Comparison of ENCODE assay signal across 8 cellular contexts in the genomic region with DNA sequence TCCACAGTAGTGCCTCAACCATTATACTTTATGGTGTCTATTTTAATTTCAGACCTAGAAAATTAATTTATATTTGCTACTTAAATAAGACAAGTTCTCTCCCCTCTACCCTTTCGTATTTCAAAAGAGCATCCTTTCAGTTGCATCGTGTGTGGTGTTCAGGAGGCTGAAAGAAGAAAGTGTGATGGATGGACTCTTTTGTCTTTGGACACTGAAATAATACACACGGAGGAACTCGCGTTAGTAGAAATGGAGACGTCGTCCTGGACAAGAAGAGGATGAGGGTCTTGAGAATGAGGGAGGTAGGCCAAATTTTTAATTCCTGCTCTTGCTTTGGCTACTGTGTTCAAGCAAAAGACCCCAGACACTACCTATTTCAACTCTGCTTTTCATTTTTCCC. TPM values are rescaled to one million over a fixed set of nuclear protein-coding genes. Genes with fewer than 3 reads are reported as not detected.
A peak's percentile ranks its signal among the peaks of the same experiment; 100 is the strongest.
DNase-seq lines count a peak whose midpoint lies in the region; ATAC-seq and TF ChIP-seq lines count a peak whose summit lies in the region.

No MANE protein-coding gene starts in this region.

- peaks cover 48% of the 10 kb centered on the region for H3K79me2 ChIP-seq in hepatocyte

- peaks cover 23% of the 10 kb centered on the region for H3K36me3 Mint-ChIP-seq in stimulated activated memory B cell treated with anti-CD40 and anti-IgM and Interleukin-4, amounts not matched to agents 10 μg/mL and 1 μg/mL and 100 μg/mL, for 72 hours

- no peaks in the 10 kb centered on the region for H3K9me2 ChIP-seq in hepatocyte (replicated peaks; ENCODE audit: insufficient read depth)

- H3K27me3 ChIP-seq in hepatocyte = no peaks in the 10 kb centered on the region

- H4K20me1 ChIP-seq in hepatocyte (ENCODE audit: insufficient read depth, poor library complexity, severe bottlenecking) = no peaks in the 10 kb centered on the region

- H3K27ac Mint-ChIP-seq in stimulated activated memory B cell treated with anti-CD40 and anti-IgM and Interleukin-4, amounts not matched to agents 10 μg/mL and 1 μg/mL and 100 μg/mL, for 72 hours = no peak overlapping the region

- H3K36me3 ChIP-seq in SK-N-MC (ENCODE audit: insufficient read depth, low read length) (no peaks in the 10 kb centered on the region), hepatocyte (replicated peaks; ENCODE audit: insufficient read depth, low read depth) (no peaks in the 10 kb centered on the region)

- H3K27ac ChIP-seq in SK-N-MC (no peak overlapping the region), hepatocyte (peak overlapping the region; percentile 85)

- peak overlapping the region; percentile 89 for H2AFZ ChIP-seq in hepatocyte

- no peak for TF ChIP-seq CTCF in hepatocyte (IDR thresholded peaks at IDR 0.05; ENCODE audit: poor library complexity)

- H3K9me3 Mint-ChIP-seq in stimulated activated memory B cell treated with anti-CD40 and anti-IgM and Interleukin-4, amounts not matched to agents 10 μg/mL and 1 μg/mL and 100 μg/mL, for 72 hours = no peaks in the 10 kb centered on the region

- H3K4me1 Mint-ChIP-seq in stimulated activated memory B cell treated with anti-CD40 and anti-IgM and Interleukin-4, amounts not matched to agents 10 μg/mL and 1 μg/mL and 100 μg/mL, for 72 hours = peaks cover 43% of the 10 kb centered on the region

- H3K4me1 ChIP-seq in hepatocyte (ENCODE audit: insufficient read depth) = peaks cover 24% of the 10 kb centered on the region

- no peak for ATAC-seq in stimulated activated memory B cell treated with anti-CD40 and anti-IgM and Interleukin-4, amounts not matched to agents 10 μg/mL and 1 μg/mL and 100 μg/mL, for 72 hours

- H3K4me3 Mint-ChIP-seq in stimulated activated memory B cell treated with anti-CD40 and anti-IgM and Interleukin-4, amounts not matched to agents 10 μg/mL and 1 μg/mL and 100 μg/mL, for 72 hours = peak overlapping the region; percentile 93

- H3K9ac ChIP-seq in SK-N-MC (ENCODE audit: insufficient read length) = peak overlapping the region; percentile 83

- DNase-seq in DMS79 treated with DMSO at 0.1 percent for 48 hours (lab: John Stamatoyannopoulos, UW) (peak; percentile 67), DMS79 (lab: John Stamatoyannopoulos, UW) (no peak), SK-N-MC (ENCODE audit: low read depth, low spot score) (no peak), hepatocyte (ENCODE audit: low spot score) (no peak), NK-92 (lab: John Stamatoyannopoulos, UW; ENCODE audit: unreplicated experiment) (no peak), foreskin melanocyte (no peak), middle frontal gyrus (ENCODE audit: extremely low spot score, low spot score) (no peak)

- H3K9me3 ChIP-seq in SK-N-MC (ENCODE audit: low read depth, low read length) (no peaks in the 10 kb centered on the region), hepatocyte (ENCODE audit: low read depth) (no peaks in the 10 kb centered on the region)

- 57% methylated on average over 7 of the region's 7 CpGs for WGBS in hepatocyte (ENCODE audit: low lambda C conversion rate, missing lambda C conversion rate)

- no peaks in the 10 kb centered on the region for H3K27me3 Mint-ChIP-seq in stimulated activated memory B cell treated with anti-CD40 and anti-IgM and Interleukin-4, amounts not matched to agents 10 μg/mL and 1 μg/mL and 100 μg/mL, for 72 hours

- H3K4me3 ChIP-seq in SK-N-MC (peak overlapping the region; percentile 93), hepatocyte (peak overlapping the region; percentile 88)

- peak overlapping the region; percentile 96 for H3K4me2 ChIP-seq in hepatocyte

RNA-seq across cellular contexts. Expression of a gene that starts 0.9 kb away (rescaled TPM):
- total RNA-seq in hepatocyte = 15.8 and 16.0 TPM in 2 replicates
- polyA plus RNA-seq in hepatocyte = 4.0 and 4.2 TPM in 2 replicates

RNA-seq across cellular contexts. Expression of a gene that starts 1.2 kb away (rescaled TPM):
- total RNA-seq in hepatocyte = 0.90 and 1.2 TPM in 2 replicates
- 0.51 and 2.2 TPM in 2 replicates for polyA plus RNA-seq in hepatocyte

RNA-seq across cellular contexts. Expression of a gene that starts 47.4 kb away (rescaled TPM):
- 0.13 and 0.40 TPM in 2 replicates for total RNA-seq in hepatocyte
- 0.10 TPM in 1 of 2 replicates, not detected in the other for polyA plus RNA-seq in hepatocyte

RNA-seq across cellular contexts. Expression of a gene that starts 55.1 kb away (rescaled TPM):
- total RNA-seq in hepatocyte = 34.7 and 37.6 TPM in 2 replicates
- 23.5 and 23.9 TPM in 2 replicates for polyA plus RNA-seq in hepatocyte

RNA-seq across cellular contexts. Expression of a gene that starts 55.3 kb away (rescaled TPM):
- 13.7 and 21.1 TPM in 2 replicates for total RNA-seq in hepatocyte
- polyA plus RNA-seq in hepatocyte = 28.7 and 39.3 TPM in 2 replicates
